Comparison of ENCODE assay signal across 8 cellular contexts in the genomic region with DNA sequence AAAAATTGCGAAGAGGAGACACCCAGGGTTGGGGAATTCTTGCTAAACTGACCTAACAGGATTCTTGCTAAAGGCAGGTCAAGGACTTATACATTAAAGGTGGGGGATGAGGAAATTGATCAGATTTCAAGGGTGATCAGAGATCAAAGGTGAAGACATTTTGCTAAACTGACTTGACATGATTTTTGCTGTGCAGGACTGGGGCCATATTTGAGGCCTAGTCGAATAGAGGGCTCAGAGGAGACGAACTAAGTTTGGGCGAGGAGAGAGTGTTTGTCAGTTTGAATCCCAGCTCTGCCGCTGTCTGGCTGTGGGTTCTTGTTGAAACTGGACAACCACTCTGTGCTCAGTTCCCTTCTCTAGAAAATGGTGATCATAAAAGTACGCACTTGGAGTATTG.
"Had no signal": no experiment of that assay in that cellular context is flagged by ENCODE, and none has a peak within 500 bp of the region (broad histone marks: within the 10 kb centered on the region; RNA-seq: fewer than 3 reads in every experiment).

No MANE protein-coding gene starts in this region.

- H3K9me3 ChIP-seq: HAP-1 had no signal

- H3K9me3 Mint-ChIP-seq: HFFc6 had no signal

- ATAC-seq: HCT116 had no signal

- H3K27ac Mint-ChIP-seq: HFFc6 had no signal

- H3K4me3 Mint-ChIP-seq: HFFc6 had no signal

- DNase-seq: GM23248, GOT3, H7, HFFc6, IMR-90, KBM-7 had no signal
